In the genomic region with DNA sequence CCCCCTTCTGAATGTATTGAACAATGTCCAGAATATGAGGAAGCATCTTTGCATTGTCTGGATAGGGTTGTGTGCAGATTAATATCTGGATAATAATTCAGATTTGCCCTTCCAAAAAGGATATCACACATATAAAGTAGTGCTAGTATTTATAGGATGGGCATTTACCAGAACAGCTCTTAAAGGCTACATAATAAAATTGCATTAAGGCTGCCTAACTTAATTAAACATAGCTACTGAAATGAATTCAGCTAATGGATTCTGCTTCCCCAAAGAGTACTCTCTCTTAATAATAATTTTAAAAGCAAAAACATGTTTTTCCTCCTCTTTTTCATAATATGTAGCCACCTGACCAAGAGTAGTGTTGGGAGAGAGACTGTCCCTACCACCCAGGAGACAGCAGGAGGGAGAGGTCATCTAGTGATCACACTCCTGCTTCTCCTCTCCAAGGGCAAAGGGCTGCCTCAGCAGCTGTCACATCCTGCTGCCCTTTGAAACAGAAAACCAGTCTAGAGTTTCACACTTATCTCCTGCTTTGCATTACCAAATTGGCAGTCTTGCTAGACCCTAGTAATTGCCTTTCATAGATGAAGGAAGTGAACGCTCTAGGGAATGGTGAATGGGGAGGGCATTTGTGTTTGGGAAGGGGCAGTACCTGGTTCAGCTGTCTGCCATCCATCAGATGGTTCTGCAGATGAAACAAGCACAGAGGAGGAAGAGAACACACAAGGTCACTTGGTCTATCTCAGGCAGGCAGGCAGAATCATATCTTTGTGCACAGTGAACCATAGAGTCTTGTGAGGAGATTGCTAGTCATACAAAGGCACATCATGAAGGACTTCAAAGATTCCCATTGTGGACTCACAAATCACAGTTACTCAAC, we compare ENCODE assay signal across 12 cellular contexts. TPM values are rescaled to one million over a fixed set of nuclear protein-coding genes. Genes with fewer than 3 reads are reported as not detected.
A peak's percentile ranks its signal among the peaks of the same experiment; 100 is the strongest.
DNase-seq lines count a peak whose midpoint lies in the region; ATAC-seq, FAIRE-seq and TF ChIP-seq lines count a peak whose summit lies in the region.
"Had no signal": no experiment of that assay in that cellular context is flagged by ENCODE, and none has a peak within 500 bp of the region (broad histone marks: within the 10 kb centered on the region; RNA-seq: fewer than 3 reads in every experiment).

No MANE protein-coding gene starts in this region.

- H2BK15ac ChIP-seq in H1 (ENCODE audit: low read length): no peak overlapping the region

- POLR2A ChIA-PET in H1 (lab: Charles Lee; ENCODE audit: partially characterized antibody): interaction anchor here (0.7 kb wide), 1 partner anchor 12 kb away, joined by 3 read pairs; no protein-coding TSS in a partner anchor

- H2BK12ac ChIP-seq in H1 (ENCODE audit: low read depth, low read length): no peak overlapping the region

- H3K79me2 ChIP-seq in H1 (ENCODE audit: control insufficient read depth in 1 of 2, insufficient read depth in 2 of 2, low read length in 2 of 2): no peaks in the 10 kb centered on the region

- no peak for DNase-seq in cardiac muscle cell (ENCODE audit: low read depth in 1 of 2, low spot score in 1 of 2)
- DNase-seq in left cardiac atrium: no peak
- DNase-seq in NCI-H510A (lab: John Stamatoyannopoulos, UW): peak; percentile 19
- DNase-seq in H1 (ENCODE audit: low read depth in 1 of 2, low spot score in 2 of 2): no peak
- DNase-seq in amniotic stem cell (lab: John Stamatoyannopoulos, UW): no peak
- DNase-seq in putamen (ENCODE audit: low spot score): no peak
- DNase-seq: activated T-cell treated with anti-CD3 and anti-CD28 coated beads, Interleukin-2, amount 50 U/mL, for 72 hours; NCI-H187 had no signal

- H4K91ac ChIP-seq in H1 (replicated peaks; ENCODE audit: insufficient read length, low read length): no peak overlapping the region

- H3K56ac ChIP-seq in H1 (replicated peaks; ENCODE audit: insufficient read length, low read depth, low read length): no peak overlapping the region

- no peak for TF ChIP-seq RAD21 in H1 (IDR thresholded peaks at IDR 0.05 in 1 of 2, conservative IDR thresholded peaks at IDR 0.05 in 1 of 2; ENCODE audit: low read depth in 2 of 2, low read length in 2 of 2)

- no peaks in the 10 kb centered on the region for H3K79me1 ChIP-seq in H1 (ENCODE audit: low read depth, low read length)

- no peak overlapping the region for H4K5ac ChIP-seq in H1 (ENCODE audit: insufficient read length, low read depth, low read length)

- H3K4me3 ChIP-seq in cardiac muscle cell (no peak overlapping the region), H1 (ENCODE audit: extremely low read depth in 1 of 4, insufficient read depth in 2 of 4, low read depth in 3 of 4, low read length in 4 of 4) (no peak overlapping the region)
- H3K4me3 ChIP-seq: mucosa of descending colon, tibial artery had no signal

- no peak for TF ChIP-seq EP300 in H1 (IDR thresholded peaks at IDR 0.05; ENCODE audit: borderline replicate concordance in 1 of 2, low read depth in 2 of 2, low read length in 2 of 2)

- no peak overlapping the region for H2BK120ac ChIP-seq in H1 (replicated peaks; ENCODE audit: low read depth, low read length)

- H3K27me3 ChIP-seq in cardiac muscle cell: no peaks in the 10 kb centered on the region
- no peaks in the 10 kb centered on the region for H3K27me3 ChIP-seq in H1 (replicated peaks in 1 of 4; ENCODE audit: control insufficient read depth in 3 of 4, extremely low read depth in 1 of 4, insufficient read depth in 3 of 4, low read length in 3 of 4)
- H3K27me3 ChIP-seq: tibial artery had no signal

- no peaks in the 10 kb centered on the region for H3K9me3 Mint-ChIP-seq in stimulated activated memory B cell treated with anti-CD40 and anti-IgM and Interleukin-4, amounts not matched to agents 10 μg/mL and 1 μg/mL and 100 μg/mL, for 72 hours
- H3K9me3 Mint-ChIP-seq: activated T-cell treated with anti-CD3 and anti-CD28 coated beads, Interleukin-2, amount 50 U/mL, for 72 hours had no signal

- no peak overlapping the region for H2AK5ac ChIP-seq in H1 (ENCODE audit: low read depth, low read length)

- H3K4me2 ChIP-seq in H1 (ENCODE audit: insufficient read depth in 1 of 2, low read depth in 2 of 2, low read length in 2 of 2): no peak overlapping the region

- no peak for ATAC-seq in left cardiac atrium
- ATAC-seq in stimulated activated memory B cell treated with anti-CD40 and anti-IgM and Interleukin-4, amounts not matched to agents 10 μg/mL and 1 μg/mL and 100 μg/mL, for 72 hours: peak; percentile 36
- ATAC-seq in HG03469 (IDR thresholded peaks at IDR 0.05; ENCODE audit: unreplicated experiment): no peak
- ATAC-seq: activated T-cell treated with anti-CD3 and anti-CD28 coated beads, Interleukin-2, amount 50 U/mL, for 72 hours; mucosa of descending colon had no signal

- no peak overlapping the region for H2BK20ac ChIP-seq in H1 (ENCODE audit: low read length)

- no peaks in the 10 kb centered on the region for H3K23me2 ChIP-seq in H1 (ENCODE audit: low read depth, low read length)

- TF ChIP-seq POLR2A in H1 (IDR thresholded peaks at IDR 0.05; ENCODE audit: control extremely low read depth in 1 of 2, low read depth in 2 of 2, low read length in 2 of 2): no peak

- H4K8ac ChIP-seq in H1 (ENCODE audit: extremely low read depth, insufficient read depth, low read length): no peak overlapping the region

- H3K36me3 ChIP-seq in cardiac muscle cell (no peaks in the 10 kb centered on the region), H1 (ENCODE audit: control insufficient read depth in 2 of 4, insufficient read depth in 4 of 4, low read length in 3 of 4) (no peaks in the 10 kb centered on the region)

- peaks cover 6% of the 10 kb centered on the region for H3K4me1 ChIP-seq in cardiac muscle cell (ENCODE audit: low read depth)
- H3K4me1 ChIP-seq in H1 (replicated peaks in 1 of 4; ENCODE audit: control insufficient read depth in 3 of 4, insufficient read depth in 4 of 4, low read length in 3 of 4): no peaks in the 10 kb centered on the region

- CTCF ChIA-PET in H1 (lab: Charles Lee; ENCODE audit: partially characterized antibody): interaction anchor here (1.0 to 1.8 kb wide), 4 partner anchors 9 to 91 kb away, joined by 3 to 6 read pairs (median 4); no protein-coding TSS in a partner anchor

- no peak overlapping the region for H2BK5ac ChIP-seq in H1 (ENCODE audit: low read depth, low read length)

- peak overlapping the region; percentile 78 for H2AFZ ChIP-seq in H1 (ENCODE audit: low read length)

- H3K4ac ChIP-seq in H1 (replicated peaks; ENCODE audit: insufficient read length, low read depth, low read length): no peak overlapping the region

- H3K9ac ChIP-seq in H1 (replicated peaks in 1 of 4; ENCODE audit: extremely low read depth in 1 of 4, low read depth in 3 of 4, low read length in 3 of 4): no peak overlapping the region

- H4K20me1 ChIP-seq in H1 (replicated peaks in 1 of 2; ENCODE audit: control insufficient read depth in 1 of 2, insufficient read depth in 2 of 2, low read length in 2 of 2): no peaks in the 10 kb centered on the region

- no peak for FAIRE-seq in H1 (lab: Jason Lieb, UNC)

- H3K27ac Mint-ChIP-seq in stimulated activated memory B cell treated with anti-CD40 and anti-IgM and Interleukin-4, amounts not matched to agents 10 μg/mL and 1 μg/mL and 100 μg/mL, for 72 hours: no peak overlapping the region
- H3K27ac Mint-ChIP-seq: activated T-cell treated with anti-CD3 and anti-CD28 coated beads, Interleukin-2, amount 50 U/mL, for 72 hours had no signal

- H3K27ac ChIP-seq in cardiac muscle cell (peak overlapping the region; percentile 44), H1 (ENCODE audit: low read depth, low read length) (no peak overlapping the region)
- H3K27ac ChIP-seq: tibial artery had no signal

- no peak overlapping the region for H3K18ac ChIP-seq in H1 (ENCODE audit: extremely low read depth, low read length)

- H3K36me3 Mint-ChIP-seq in stimulated activated memory B cell treated with anti-CD40 and anti-IgM and Interleukin-4, amounts not matched to agents 10 μg/mL and 1 μg/mL and 100 μg/mL, for 72 hours: no peaks in the 10 kb centered on the region

- no peak overlapping the region for H3K14ac ChIP-seq in H1 (ENCODE audit: insufficient read length)

- H3K4me1 Mint-ChIP-seq in stimulated activated memory B cell treated with anti-CD40 and anti-IgM and Interleukin-4, amounts not matched to agents 10 μg/mL and 1 μg/mL and 100 μg/mL, for 72 hours: no peaks in the 10 kb centered on the region

- TF ChIP-seq CTCF in cardiac muscle cell (IDR thresholded peaks at IDR 0.05; ENCODE audit: low read depth, low read length) (no peak), H1 (IDR thresholded peaks at IDR 0.05; ENCODE audit: control extremely low read depth in 1 of 3, insufficient read depth in 1 of 3, low read depth in 1 of 3, low read length in 3 of 3) (no peak)

- no peak overlapping the region for H3K23ac ChIP-seq in H1 (ENCODE audit: insufficient read length)

- 89% methylated on average over 1 of the region's 1 CpG; no CpG with 5 or more reads in 1 of the 2 experiments for WGBS in H1 (ENCODE audit: extremely low coverage in 1 of 2, insufficient coverage in 1 of 2, insufficient read length in 1 of 2, insufficient replicate concordance in 2 of 2, low coverage in 1 of 2, low lambda C conversion rate in 2 of 2, missing lambda C conversion rate in 1 of 2), 2 experiments

- H3K4me3 Mint-ChIP-seq in stimulated activated memory B cell treated with anti-CD40 and anti-IgM and Interleukin-4, amounts not matched to agents 10 μg/mL and 1 μg/mL and 100 μg/mL, for 72 hours: no peak overlapping the region
- H3K4me3 Mint-ChIP-seq: activated T-cell treated with anti-CD3 and anti-CD28 coated beads, Interleukin-2, amount 50 U/mL, for 72 hours had no signal

- intact Hi-C loops in left cardiac atrium (cut with DNase I): no loop called here

- H3K9me3 ChIP-seq in cardiac muscle cell (ENCODE audit: low read depth): no peaks in the 10 kb centered on the region
- no peaks in the 10 kb centered on the region for H3K9me3 ChIP-seq in H1 (ENCODE audit: insufficient read depth in 2 of 2, low read depth in 1 of 2, low read length in 1 of 2)
- H3K9me3 ChIP-seq: mucosa of descending colon, tibial artery had no signal

- H3K27me3 Mint-ChIP-seq in stimulated activated memory B cell treated with anti-CD40 and anti-IgM and Interleukin-4, amounts not matched to agents 10 μg/mL and 1 μg/mL and 100 μg/mL, for 72 hours: no peaks in the 10 kb centered on the region

TF ChIP-seq in H1, 55 proteins besides CTCF, POLR2A, EP300 and RAD21 (continues in another document):
- TF ChIP-seq CHD1 (IDR thresholded peaks at IDR 0.05; ENCODE audit: low read depth, low read length): no peak

RNA-seq across cellular contexts. Expression of gene DDAH1, which starts 29.4 kb away (rescaled TPM):
- total RNA-seq in cardiac muscle cell (14.0 and 15.5 TPM in 2 replicates), left cardiac atrium (10 to 100 TPM; 10.1 to 15.6 TPM)
- polyA plus RNA-seq in cardiac muscle cell (8.3 and 9.1 TPM in 2 replicates), H1 (2011; rRNA removed) (12.4 and 22.8 TPM in 2 replicates)
- total RNA-seq in H1 (2021; fragmentation: NEBNext Ultra II Directional; extraction: Animal tissue kit (Norgen Biotek cat#: 25700)): 52.1 and 54.5 TPM in 2 replicates
- 19.3 TPM for polyA plus RNA-seq in H1 (2011; cell fraction: cytosol; rRNA removed)
- 10.9 TPM for polyA plus RNA-seq in H1 (2011; cell fraction: nucleus; rRNA removed)
- polyA plus RNA-seq in H1 (2012, experiment 1 of 2): 20.3 to 27.9 TPM (median 25.9 TPM) in 4 replicates
- 4.0 TPM for polyA plus RNA-seq in H1 (2012, experiment 2 of 2)
- polyA plus RNA-seq in H1 (2013, experiment 1 of 2): 30.3 TPM
- 32.1 TPM for polyA plus RNA-seq in H1 (2013, experiment 2 of 2)
- 26.1 and 42.3 TPM in 2 replicates for polyA minus RNA-seq in H1 (2011; rRNA and poly(A)+ RNA removed)
- polyA minus RNA-seq in H1 (2011; cell fraction: cytosol; rRNA and poly(A)+ RNA removed): 13.8 TPM
- polyA minus RNA-seq in H1 (2011; cell fraction: nucleus; rRNA and poly(A)+ RNA removed): 9.9 TPM
